Comparison of ENCODE assay signal across 8 cellular contexts in the genomic region with DNA sequence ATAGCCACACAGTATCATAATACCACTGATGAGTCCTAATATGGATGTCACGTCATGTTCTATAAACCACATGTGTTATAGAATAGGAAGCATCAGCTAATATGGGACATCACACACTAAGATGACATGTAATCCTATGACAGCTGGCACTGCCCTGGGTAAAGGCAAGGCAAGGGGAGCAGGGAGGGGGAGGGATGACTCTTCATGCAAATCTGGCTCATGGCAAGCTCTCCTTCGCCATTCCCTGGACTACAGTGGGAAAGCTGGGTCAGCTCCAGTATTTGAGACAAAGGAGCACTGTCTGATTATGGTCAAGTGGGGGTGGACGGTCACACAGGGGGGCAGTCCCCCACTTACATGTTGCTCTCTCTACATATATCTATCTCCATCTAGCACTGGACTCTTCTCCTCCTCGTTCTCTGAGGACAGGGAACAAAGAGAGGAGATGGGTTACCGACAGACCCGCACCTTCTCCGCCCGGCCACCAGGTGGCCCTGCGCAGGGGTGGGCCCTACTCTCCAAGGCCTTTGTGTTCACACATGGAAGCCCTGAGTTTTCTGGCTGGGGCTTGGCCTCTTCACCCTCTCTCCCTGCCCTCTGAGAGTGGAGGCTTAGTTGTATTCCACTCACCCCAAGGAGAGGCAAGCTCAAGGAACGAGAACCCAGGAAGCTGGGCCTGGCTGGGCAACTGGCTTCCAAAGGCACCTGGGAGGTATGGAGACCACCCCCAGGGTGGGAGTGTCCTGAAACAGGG.
DNase-seq lines count a peak whose midpoint lies in the region; ATAC-seq and TF ChIP-seq lines count a peak whose summit lies in the region.

No MANE protein-coding gene starts in this region.

- no peak overlapping the region for H3K4me3 ChIP-seq in adipocyte (ENCODE audit: low read length)

- DNase-seq in NCI-H2081 (lab: John Stamatoyannopoulos, UW) (peak; percentile 57 to 60), NCI-H2081 treated with DMSO at 0.1 percent for 48 hours (lab: John Stamatoyannopoulos, UW) (no peak), SKM-1 (lab: John Stamatoyannopoulos, UW; ENCODE audit: unreplicated experiment) (peak; percentile 33), adipocyte (ENCODE audit: low read depth) (peak; percentile 9), hepatic stellate cell (ENCODE audit: low spot score) (peak; percentile 64)
- DNase-seq in stimulated activated CD4-positive, alpha-beta T cell treated with anti-CD3 and anti-CD28 coated beads, Interleukin-12 subunit alpha, Interleukin-12 subunit beta, amount 100 ng/mL, for 48 hours (ENCODE audit: low read depth in 2 of 3, low spot score in 1 of 3) = peak in 2 of 3 donors; percentile 46 to 54

- H3K4me1 ChIP-seq in adipocyte (ENCODE audit: control insufficient read depth, insufficient read depth, low read length) = no peaks in the 10 kb centered on the region

- H3K27me3 ChIP-seq in adipocyte (replicated peaks; ENCODE audit: control insufficient read depth, insufficient read depth, low read length) = peaks cover 68% of the 10 kb centered on the region

- H3K9ac ChIP-seq in adipocyte (ENCODE audit: low read length) = no peak overlapping the region

- H3K36me3 ChIP-seq in adipocyte (ENCODE audit: control insufficient read depth, insufficient read depth, low read length, severe bottlenecking) = no peaks in the 10 kb centered on the region

- no peak for ATAC-seq in GM19023 (IDR thresholded peaks at IDR 0.05; ENCODE audit: unreplicated experiment)

- no peaks in the 10 kb centered on the region for H3K9me3 ChIP-seq in adipocyte (ENCODE audit: control insufficient read depth, low read length)

- peak; percentile 78 for TF ChIP-seq CTCF in LNCAP (IDR thresholded peaks at IDR 0.05)
